In the genomic region with DNA sequence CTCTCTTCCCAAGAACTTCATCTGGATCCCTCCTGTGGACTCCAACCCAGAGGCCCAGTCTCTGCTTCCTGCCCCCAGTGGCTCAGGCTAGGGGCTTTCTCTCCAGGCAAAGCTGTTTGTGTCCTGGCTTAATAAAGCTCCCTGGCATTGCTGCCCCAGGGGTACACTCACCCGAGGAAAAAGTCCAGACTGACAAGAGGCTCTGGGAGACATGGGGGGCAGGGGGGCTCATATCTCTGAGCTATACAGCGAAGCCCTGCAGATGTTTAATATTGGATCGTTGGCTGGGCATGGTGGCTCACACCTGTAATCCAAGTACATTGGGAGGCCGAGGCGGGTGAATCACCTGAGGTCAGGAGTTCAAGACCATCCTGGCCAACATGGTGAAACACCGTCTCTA, we compare ENCODE assay signal across 27 cellular contexts.
"Had no signal": no experiment of that assay in that cellular context is flagged by ENCODE, and none has a peak within 500 bp of the region (broad histone marks: within the 10 kb centered on the region; RNA-seq: fewer than 3 reads in every experiment).

No MANE protein-coding gene starts in this region.

- H3K27ac ChIP-seq: colonic mucosa, gastrocnemius medialis, neutrophil, pancreas, right lobe of liver, thoracic aorta, upper lobe of right lung, uterus had no signal

- H3K27me3 ChIP-seq: colonic mucosa, gastrocnemius medialis, neutrophil, pancreas, right lobe of liver, transverse colon, upper lobe of right lung, uterus had no signal

- H3K27me3 Mint-ChIP-seq: dendritic cell treated with granulocyte-macrophage colony-stimulating factor and Interleukin-4, amounts not matched to agents 40 ng/mL and 50 ng/mL, for 4 days; stimulated activated naive CD8-positive, alpha-beta T cell treated with anti-CD3 and anti-CD28 coated beads, Interleukin-15, Interleukin-2, amounts not matched to agents 100 ng/mL and 50 ng/mL, for 24 hours had no signal

- H3K4me3 Mint-ChIP-seq: dendritic cell treated with granulocyte-macrophage colony-stimulating factor and Interleukin-4, amounts not matched to agents 40 ng/mL and 50 ng/mL, for 4 days; mesothelial cell of epicardium; naive B cell; natural killer cell treated with Interleukin-12 subunit alpha and Interleukin-12 subunit beta and Interleukin-15 and Interleukin-18, amount 100 ng/mL, for 72 hours; neural crest cell; stimulated activated naive B cell treated with anti-CD40 and anti-IgM and Interleukin-4, amounts not matched to agents 10 μg/mL and 1 μg/mL and 100 μg/mL, for 72 hours; stimulated activated naive CD8-positive, alpha-beta T cell treated with anti-CD3 and anti-CD28 coated beads, Interleukin-15, Interleukin-2, amounts not matched to agents 100 ng/mL and 50 ng/mL, for 24 hours had no signal

- ATAC-seq: gastrocnemius medialis; natural killer cell treated with Interleukin-12 subunit alpha and Interleukin-12 subunit beta and Interleukin-15 and Interleukin-18, amount 100 ng/mL, for 72 hours; stimulated activated naive B cell treated with anti-CD40 and anti-IgM and Interleukin-4, amounts not matched to agents 10 μg/mL and 1 μg/mL and 100 μg/mL, for 72 hours had no signal

- H3K4me1 ChIP-seq: upper lobe of right lung, uterus had no signal

- H3K36me3 Mint-ChIP-seq: mesothelial cell of epicardium; natural killer cell treated with Interleukin-12 subunit alpha and Interleukin-12 subunit beta and Interleukin-15 and Interleukin-18, amount 100 ng/mL, for 72 hours; stimulated activated naive B cell treated with anti-CD40 and anti-IgM and Interleukin-4, amounts not matched to agents 10 μg/mL and 1 μg/mL and 100 μg/mL, for 72 hours had no signal

- H3K9me3 ChIP-seq: colonic mucosa, gastrocnemius medialis, mucosa of descending colon, neutrophil, pancreas, right lobe of liver, thoracic aorta, transverse colon, upper lobe of right lung, uterus had no signal

- H3K4me3 ChIP-seq: colonic mucosa, gastrocnemius medialis, lung, mucosa of descending colon, pancreas, right lobe of liver, thoracic aorta, transverse colon, upper lobe of right lung, uterus had no signal

- H3K9me3 Mint-ChIP-seq: dendritic cell treated with granulocyte-macrophage colony-stimulating factor and Interleukin-4, amounts not matched to agents 40 ng/mL and 50 ng/mL, for 4 days; natural killer cell treated with Interleukin-12 subunit alpha and Interleukin-12 subunit beta and Interleukin-15 and Interleukin-18, amount 100 ng/mL, for 72 hours; neural crest cell; stimulated activated naive CD8-positive, alpha-beta T cell treated with anti-CD3 and anti-CD28 coated beads, Interleukin-15, Interleukin-2, amounts not matched to agents 100 ng/mL and 50 ng/mL, for 24 hours had no signal

- H3K27ac Mint-ChIP-seq: dendritic cell treated with granulocyte-macrophage colony-stimulating factor and Interleukin-4, amounts not matched to agents 40 ng/mL and 50 ng/mL, for 4 days; mesothelial cell of epicardium; naive B cell; natural killer cell treated with Interleukin-12 subunit alpha and Interleukin-12 subunit beta and Interleukin-15 and Interleukin-18, amount 100 ng/mL, for 72 hours; stimulated activated naive B cell treated with anti-CD40 and anti-IgM and Interleukin-4, amounts not matched to agents 10 μg/mL and 1 μg/mL and 100 μg/mL, for 72 hours; stimulated activated naive CD8-positive, alpha-beta T cell treated with anti-CD3 and anti-CD28 coated beads, Interleukin-15, Interleukin-2, amounts not matched to agents 100 ng/mL and 50 ng/mL, for 24 hours had no signal

- H3K4me1 Mint-ChIP-seq: naive B cell; neural crest cell; stimulated activated naive B cell treated with anti-CD40 and anti-IgM and Interleukin-4, amounts not matched to agents 10 μg/mL and 1 μg/mL and 100 μg/mL, for 72 hours had no signal

- H3K36me3 ChIP-seq: colonic mucosa, gastrocnemius medialis, neutrophil, pancreas, right lobe of liver, thoracic aorta, transverse colon, upper lobe of right lung, uterus had no signal

- DNase-seq: colonic mucosa; effector memory CD4-positive, alpha-beta T cell; erythroblast; foreskin fibroblast; gastrocnemius medialis; head of caudate nucleus; kidney; mesenchymal stem cell; mucosa of descending colon; naive B cell; right lobe of liver; small intestine; stimulated activated CD4-positive, alpha-beta T cell treated with anti-CD3 and anti-CD28 coated beads, Interleukin-15, amount 100 ng/mL, for 24 hours; stimulated activated CD4-positive, alpha-beta T cell treated with anti-CD3 and anti-CD28 coated beads, Interleukin-2, amount 100 ng/mL, for 48 hours; stimulated activated naive B cell treated with anti-CD40 and anti-IgM and Interleukin-4, amounts not matched to agents 10 μg/mL and 1 μg/mL and 100 μg/mL, for 72 hours; transverse colon; upper lobe of right lung; uterus had no signal
